In the genomic region with DNA sequence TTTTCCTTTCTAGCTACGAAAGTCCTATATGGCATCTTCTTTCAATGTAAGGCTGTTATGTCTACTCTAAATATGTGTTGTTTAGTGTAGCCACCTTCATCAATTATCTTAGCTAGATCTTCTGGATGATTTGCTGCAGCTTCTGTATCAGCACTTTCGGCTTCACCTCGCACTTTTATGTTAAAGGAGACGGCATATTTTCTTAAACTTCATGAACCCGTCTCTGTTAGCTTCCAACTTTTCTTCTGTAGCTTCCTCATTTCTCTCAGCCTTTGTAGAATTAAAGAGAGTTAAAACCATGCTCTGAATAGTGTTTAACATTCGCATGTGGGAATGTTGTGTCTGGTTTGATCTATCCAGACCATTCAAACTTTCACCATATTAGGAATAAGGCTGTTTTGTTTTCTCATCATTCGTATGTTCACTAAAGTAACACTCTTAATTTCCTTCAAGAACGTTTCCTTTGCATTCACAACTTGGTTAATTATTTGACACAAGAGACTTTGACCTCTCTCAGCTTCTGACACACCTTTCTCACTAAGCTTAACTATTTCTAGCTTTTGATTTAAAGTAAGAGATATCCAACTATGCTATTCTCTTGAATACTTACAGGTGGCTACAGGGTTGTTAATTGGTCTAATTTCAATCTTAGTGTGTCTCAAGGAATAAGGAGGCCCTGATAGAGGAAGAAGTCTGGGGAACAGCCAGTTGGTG, we compare ENCODE assay signal across 31 cellular contexts.
"Had no signal": no experiment of that assay in that cellular context is flagged by ENCODE, and none has a peak within 500 bp of the region (broad histone marks: within the 10 kb centered on the region; RNA-seq: fewer than 3 reads in every experiment).

No MANE protein-coding gene starts in this region.

- H3K4me2 ChIP-seq: neural progenitor cell had no signal

- DNase-seq: activated B cell treated with CpG ODN at 0.5 μM for 24 hours; activated CD4-positive, alpha-beta T cell treated with anti-CD3 and anti-CD28 coated beads, Interleukin-2, amount 50 U/mL, for 1 hour; activated CD8-positive, alpha-beta T cell treated with anti-CD3 and anti-CD28 coated beads for 36 hours; activated naive CD8-positive, alpha-beta T cell treated with anti-CD3 and anti-CD28 coated beads, Interleukin-2, amount 50 U/mL, for 24 hours; activated T-cell treated with anti-CD3 and anti-CD28 coated beads, Interleukin-2, amount 50 U/mL, for 48 hours; amygdala; central memory CD4-positive, alpha-beta T cell; dermis blood vessel endothelial cell; effector CD8-positive, alpha-beta T cell; erythroblast; gastrocnemius medialis; glutamatergic neuron; islet precursor cell; left cardiac atrium; mammary epithelial cell; naive thymus-derived CD8-positive, alpha-beta T cell; occipital lobe; posterior cingulate gyrus; right lobe of liver; stimulated activated CD4-positive, alpha-beta T cell treated with anti-CD3 and anti-CD28 coated beads, Interleukin-2, amount 100 ng/mL, for 24 hours; stimulated activated naive CD4-positive, alpha-beta T cell; T-helper 17 cell; T1000; uterus had no signal

- H3K4me1 ChIP-seq: breast epithelium, gastrocnemius medialis, neural progenitor cell, right lobe of liver, tibial nerve, uterus had no signal

- H3K27me3 ChIP-seq: breast epithelium, gastrocnemius medialis, neural progenitor cell, right lobe of liver, tibial nerve, uterus had no signal

- H3K9me3 ChIP-seq: breast epithelium, gastrocnemius medialis, right lobe of liver, tibial nerve, uterus had no signal

- H3K27ac ChIP-seq: breast epithelium, gastrocnemius medialis, neural progenitor cell, right lobe of liver, skin epidermis, tibial nerve, uterus had no signal

- H2AFZ ChIP-seq: neural progenitor cell had no signal

- H3K36me3 Mint-ChIP-seq: activated naive CD4-positive, alpha-beta T cell treated with anti-CD3 and anti-CD28 coated beads, Interleukin-2, amount 50 U/mL, for 24 hours; mesothelial cell of epicardium; naive thymus-derived CD8-positive, alpha-beta T cell; neural progenitor cell had no signal

- H3K4me1 Mint-ChIP-seq: activated B cell treated with CpG ODN at 0.5 μM for 24 hours; activated naive CD4-positive, alpha-beta T cell treated with anti-CD3 and anti-CD28 coated beads, Interleukin-2, amount 50 U/mL, for 24 hours; activated naive CD8-positive, alpha-beta T cell treated with anti-CD3 and anti-CD28 coated beads, Interleukin-2, amount 50 U/mL, for 24 hours; naive thymus-derived CD8-positive, alpha-beta T cell; neural progenitor cell; T-helper 17 cell had no signal

- H3K4me3 ChIP-seq: breast epithelium, gastrocnemius medialis, neural progenitor cell, right lobe of liver, skin epidermis, tibial nerve, uterus had no signal

- ATAC-seq: activated CD8-positive, alpha-beta T cell treated with anti-CD3 and anti-CD28 coated beads for 36 hours; activated naive CD8-positive, alpha-beta T cell treated with anti-CD3 and anti-CD28 coated beads, Interleukin-2, amount 50 U/mL, for 24 hours; gastrocnemius medialis; left cardiac atrium; naive thymus-derived CD8-positive, alpha-beta T cell; right lobe of liver; T-helper 17 cell had no signal

- H3K9me3 Mint-ChIP-seq: activated B cell treated with CpG ODN at 0.5 μM for 24 hours, neural progenitor cell had no signal

- H3K27me3 Mint-ChIP-seq: activated B cell treated with CpG ODN at 0.5 μM for 24 hours; activated CD8-positive, alpha-beta T cell treated with anti-CD3 and anti-CD28 coated beads for 36 hours; activated naive CD4-positive, alpha-beta T cell treated with anti-CD3 and anti-CD28 coated beads, Interleukin-2, amount 50 U/mL, for 24 hours; activated naive CD8-positive, alpha-beta T cell treated with anti-CD3 and anti-CD28 coated beads, Interleukin-2, amount 50 U/mL, for 24 hours; naive thymus-derived CD8-positive, alpha-beta T cell; T-helper 17 cell had no signal

- H3K27ac Mint-ChIP-seq: activated B cell treated with CpG ODN at 0.5 μM for 24 hours; activated CD8-positive, alpha-beta T cell treated with anti-CD3 and anti-CD28 coated beads for 36 hours; activated naive CD4-positive, alpha-beta T cell treated with anti-CD3 and anti-CD28 coated beads, Interleukin-2, amount 50 U/mL, for 24 hours; activated naive CD8-positive, alpha-beta T cell treated with anti-CD3 and anti-CD28 coated beads, Interleukin-2, amount 50 U/mL, for 24 hours; activated T-helper 2 cell treated with anti-CD3 and anti-CD28 coated beads, Interferon-gamma antibody, Interleukin-2, Interleukin-4, amounts not matched to agents 10 μg/mL and 5 μg/mL and 100 μg/mL, durations not matched to agents 14 hours and 24 hours and 36 hours; mesothelial cell of epicardium; naive thymus-derived CD8-positive, alpha-beta T cell; neural progenitor cell; T-helper 17 cell had no signal

- H3K36me3 ChIP-seq: breast epithelium, gastrocnemius medialis, neural progenitor cell, right lobe of liver, tibial nerve, uterus had no signal

- H3K4me3 Mint-ChIP-seq: activated B cell treated with CpG ODN at 0.5 μM for 24 hours; activated CD8-positive, alpha-beta T cell treated with anti-CD3 and anti-CD28 coated beads for 36 hours; activated naive CD4-positive, alpha-beta T cell treated with anti-CD3 and anti-CD28 coated beads, Interleukin-2, amount 50 U/mL, for 24 hours; activated naive CD8-positive, alpha-beta T cell treated with anti-CD3 and anti-CD28 coated beads, Interleukin-2, amount 50 U/mL, for 24 hours; mesothelial cell of epicardium; naive thymus-derived CD8-positive, alpha-beta T cell; neural progenitor cell; T-helper 17 cell had no signal
